Comparison of ENCODE assay signal across 1 cellular context in genomic region chr1:10980094-10980577, GRCh38.
TF ChIP-seq lines count a peak whose summit lies in the region.

No MANE protein-coding gene starts in this region.

TF ChIP-seq in HepG2, 621 proteins besides CTCF, POLR2A, EP300 and RAD21 (continued from another document):
- TF ChIP-seq HIC2 (CRISPR knock-in tag; IDR thresholded peaks at IDR 0.05; ENCODE audit: low read depth), result peak; percentile 70
- peak; percentile 2; the same call in 1 of the 2 replicates for TF ChIP-seq RXRB (CRISPR knock-in tag; IDR thresholded peaks at IDR 0.05; ENCODE audit: borderline replicate concordance)
- no peak for TF ChIP-seq ZNF30 (CRISPR knock-in tag; IDR thresholded peaks at IDR 0.05)
- no peak for TF ChIP-seq SMARCC2 (IDR thresholded peaks at IDR 0.05)
- no peak for TF ChIP-seq BCLAF1 (IDR thresholded peaks at IDR 0.05)
- no peak for TF ChIP-seq TRAFD1 (CRISPR knock-in tag; IDR thresholded peaks at IDR 0.05; ENCODE audit: borderline replicate concordance)
- TF ChIP-seq ZBTB34 (CRISPR knock-in tag; IDR thresholded peaks at IDR 0.05), result no peak
- TF ChIP-seq MIXL1 (CRISPR knock-in tag; IDR thresholded peaks at IDR 0.05), result 0 out of 2 replicates have a peak, but pooled peaks have one; percentile 44
- no peak for TF ChIP-seq MTF2 (CRISPR knock-in tag; IDR thresholded peaks at IDR 0.05; ENCODE audit: borderline replicate concordance)
- TF ChIP-seq PATZ1 (CRISPR knock-in tag; IDR thresholded peaks at IDR 0.05), result peak; percentile 9; the same call in 1 of the 2 replicates
- no peak for TF ChIP-seq RFX5 (IDR thresholded peaks at IDR 0.05; ENCODE audit: low read depth, low read length)
- TF ChIP-seq SRY (CRISPR knock-in tag; IDR thresholded peaks at IDR 0.05), result no peak
- no peak for TF ChIP-seq LCORL (IDR thresholded peaks at IDR 0.05)
- TF ChIP-seq LCORL (CRISPR knock-in tag; IDR thresholded peaks at IDR 0.05), result no peak
- TF ChIP-seq RFXAP (CRISPR knock-in tag; IDR thresholded peaks at IDR 0.05; ENCODE audit: borderline replicate concordance), result no peak
- TF ChIP-seq ZNF407 (CRISPR knock-in tag; IDR thresholded peaks at IDR 0.05; ENCODE audit: not compliant biosample characterization), result no peak
- no peak for TF ChIP-seq MLLT10 (CRISPR knock-in tag; IDR thresholded peaks at IDR 0.05)
- TF ChIP-seq HOXA3 (CRISPR knock-in tag; IDR thresholded peaks at IDR 0.05), result no peak
- no peak for TF ChIP-seq CSRNP2 (CRISPR knock-in tag; conservative IDR thresholded peaks at IDR 0.05; ENCODE audit: low read depth)
- TF ChIP-seq ZNF414 (CRISPR knock-in tag; IDR thresholded peaks at IDR 0.05), result no peak
- no peak for TF ChIP-seq NKX3-1 (CRISPR knock-in tag; IDR thresholded peaks at IDR 0.05)
- no peak for TF ChIP-seq SIN3A (IDR thresholded peaks at IDR 0.05; ENCODE audit: borderline replicate concordance, low read depth, low read length)
- TF ChIP-seq ARID2 (CRISPR knock-in tag; IDR thresholded peaks at IDR 0.05; ENCODE audit: borderline replicate concordance), result no peak
- no peak for TF ChIP-seq HOXD1 (CRISPR knock-in tag; IDR thresholded peaks at IDR 0.05)
- TF ChIP-seq ETV6 (CRISPR knock-in tag; conservative IDR thresholded peaks at IDR 0.05), result 0 out of 2 replicates have a peak, but pooled peaks have one; percentile 38
- peak; percentile 90 for TF ChIP-seq HNRNPL (IDR thresholded peaks at IDR 0.05; ENCODE audit: low read depth, low read length)
- no peak for TF ChIP-seq MTA1 (CRISPR knock-in tag; IDR thresholded peaks at IDR 0.05; ENCODE audit: borderline replicate concordance)
- no peak for TF ChIP-seq SP5 (CRISPR knock-in tag; IDR thresholded peaks at IDR 0.05; ENCODE audit: borderline replicate concordance, low read depth)
- TF ChIP-seq CHD4 (IDR thresholded peaks at IDR 0.05; ENCODE audit: borderline replicate concordance, low read length), result no peak
- TF ChIP-seq ZNF580 (CRISPR knock-in tag; IDR thresholded peaks at IDR 0.05; ENCODE audit: borderline replicate concordance, low read depth), result peak; percentile 40; the same call in 1 of the 2 replicates
- TF ChIP-seq CBFB (CRISPR knock-in tag; IDR thresholded peaks at IDR 0.05), result no peak
- no peak for TF ChIP-seq FOSL1 (CRISPR knock-in tag; IDR thresholded peaks at IDR 0.05; ENCODE audit: borderline replicate concordance)
